In the genomic region with DNA sequence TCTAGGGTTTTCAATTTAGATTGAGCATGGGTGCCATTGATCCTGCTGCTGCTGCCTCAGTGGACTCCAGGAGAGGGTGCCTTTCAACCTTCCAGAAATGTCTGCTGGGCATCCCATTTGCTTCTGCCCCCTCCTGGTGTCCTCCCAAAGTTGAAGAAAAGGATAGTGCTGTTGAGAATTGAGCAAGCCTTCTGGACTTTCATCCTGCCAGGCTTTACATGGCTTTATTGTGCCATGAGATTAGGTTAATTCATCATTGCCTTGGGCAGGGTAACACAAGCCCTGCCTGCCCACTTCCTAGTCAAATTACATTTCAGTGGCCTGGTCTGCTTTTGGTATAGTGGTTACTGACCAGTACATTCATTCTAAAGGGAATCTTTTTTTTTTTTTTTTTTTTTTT, we compare ENCODE assay signal across 1 cellular context.
TF ChIP-seq lines count a peak whose summit lies in the region.

No MANE protein-coding gene starts in this region.

TF ChIP-seq in K562, 482 proteins besides CTCF, POLR2A, EP300 and RAD21 (continued from another document):
- TF ChIP-seq TBP (optimal IDR thresholded peaks at IDR 0.05; ENCODE audit: low read depth, low read length) (no peak), HDGF (IDR thresholded peaks at IDR 0.05) (no peak), NFATC3 (IDR thresholded peaks at IDR 0.05) (no peak), ZNF197 (CRISPR knock-in tag; IDR thresholded peaks at IDR 0.05; ENCODE audit: low read depth) (no peak), WHSC1 (IDR thresholded peaks at IDR 0.05; ENCODE audit: low read length) (no peak), HCFC1 (IDR thresholded peaks at IDR 0.05; ENCODE audit: low read depth, low read length) (no peak), POLR2AphosphoS2 (IDR thresholded peaks at IDR 0.05; ENCODE audit: low read length) (no peak), EP400 (IDR thresholded peaks at IDR 0.05) (no peak), NFRKB (IDR thresholded peaks at IDR 0.05; ENCODE audit: low read depth) (no peak), CHCHD3 (CRISPR knock-in tag; IDR thresholded peaks at IDR 0.05) (no peak), HDAC3 (IDR thresholded peaks at IDR 0.05; ENCODE audit: borderline replicate concordance, partially characterized antibody) (no peak), EGR1 (conservative IDR thresholded peaks at IDR 0.05) (no peak)
- TF ChIP-seq, protein P1, sequence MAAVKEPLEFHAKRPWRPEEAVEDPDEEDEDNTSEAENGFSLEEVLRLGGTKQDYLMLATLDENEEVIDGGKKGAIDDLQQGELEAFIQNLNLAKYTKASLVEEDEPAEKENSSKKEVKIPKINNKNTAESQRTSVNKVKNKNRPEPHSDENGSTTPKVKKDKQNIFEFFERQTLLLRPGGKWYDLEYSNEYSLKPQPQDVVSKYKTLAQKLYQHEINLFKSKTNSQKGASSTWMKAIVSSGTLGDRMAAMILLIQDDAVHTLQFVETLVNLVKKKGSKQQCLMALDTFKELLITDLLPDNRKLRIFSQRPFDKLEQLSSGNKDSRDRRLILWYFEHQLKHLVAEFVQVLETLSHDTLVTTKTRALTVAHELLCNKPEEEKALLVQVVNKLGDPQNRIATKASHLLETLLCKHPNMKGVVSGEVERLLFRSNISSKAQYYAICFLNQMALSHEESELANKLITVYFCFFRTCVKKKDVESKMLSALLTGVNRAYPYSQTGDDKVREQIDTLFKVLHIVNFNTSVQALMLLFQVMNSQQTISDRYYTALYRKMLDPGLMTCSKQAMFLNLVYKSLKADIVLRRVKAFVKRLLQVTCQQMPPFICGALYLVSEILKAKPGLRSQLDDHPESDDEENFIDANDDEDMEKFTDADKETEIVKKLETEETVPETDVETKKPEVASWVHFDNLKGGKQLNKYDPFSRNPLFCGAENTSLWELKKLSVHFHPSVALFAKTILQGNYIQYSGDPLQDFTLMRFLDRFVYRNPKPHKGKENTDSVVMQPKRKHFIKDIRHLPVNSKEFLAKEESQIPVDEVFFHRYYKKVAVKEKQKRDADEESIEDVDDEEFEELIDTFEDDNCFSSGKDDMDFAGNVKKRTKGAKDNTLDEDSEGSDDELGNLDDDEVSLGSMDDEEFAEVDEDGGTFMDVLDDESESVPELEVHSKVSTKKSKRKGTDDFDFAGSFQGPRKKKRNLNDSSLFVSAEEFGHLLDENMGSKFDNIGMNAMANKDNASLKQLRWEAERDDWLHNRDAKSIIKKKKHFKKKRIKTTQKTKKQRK (IDR thresholded peaks at IDR 0.05; ENCODE audit: borderline replicate concordance, low read depth, low read length) = no peak
- TF ChIP-seq, protein P2, sequence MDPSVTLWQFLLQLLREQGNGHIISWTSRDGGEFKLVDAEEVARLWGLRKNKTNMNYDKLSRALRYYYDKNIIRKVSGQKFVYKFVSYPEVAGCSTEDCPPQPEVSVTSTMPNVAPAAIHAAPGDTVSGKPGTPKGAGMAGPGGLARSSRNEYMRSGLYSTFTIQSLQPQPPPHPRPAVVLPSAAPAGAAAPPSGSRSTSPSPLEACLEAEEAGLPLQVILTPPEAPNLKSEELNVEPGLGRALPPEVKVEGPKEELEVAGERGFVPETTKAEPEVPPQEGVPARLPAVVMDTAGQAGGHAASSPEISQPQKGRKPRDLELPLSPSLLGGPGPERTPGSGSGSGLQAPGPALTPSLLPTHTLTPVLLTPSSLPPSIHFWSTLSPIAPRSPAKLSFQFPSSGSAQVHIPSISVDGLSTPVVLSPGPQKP (CRISPR knock-in tag; IDR thresholded peaks at IDR 0.05) = no peak
TF ChIP-seq in K562: peak in this region for 0.
